Comparison of ENCODE assay signal across 8 cellular contexts in the genomic region with DNA sequence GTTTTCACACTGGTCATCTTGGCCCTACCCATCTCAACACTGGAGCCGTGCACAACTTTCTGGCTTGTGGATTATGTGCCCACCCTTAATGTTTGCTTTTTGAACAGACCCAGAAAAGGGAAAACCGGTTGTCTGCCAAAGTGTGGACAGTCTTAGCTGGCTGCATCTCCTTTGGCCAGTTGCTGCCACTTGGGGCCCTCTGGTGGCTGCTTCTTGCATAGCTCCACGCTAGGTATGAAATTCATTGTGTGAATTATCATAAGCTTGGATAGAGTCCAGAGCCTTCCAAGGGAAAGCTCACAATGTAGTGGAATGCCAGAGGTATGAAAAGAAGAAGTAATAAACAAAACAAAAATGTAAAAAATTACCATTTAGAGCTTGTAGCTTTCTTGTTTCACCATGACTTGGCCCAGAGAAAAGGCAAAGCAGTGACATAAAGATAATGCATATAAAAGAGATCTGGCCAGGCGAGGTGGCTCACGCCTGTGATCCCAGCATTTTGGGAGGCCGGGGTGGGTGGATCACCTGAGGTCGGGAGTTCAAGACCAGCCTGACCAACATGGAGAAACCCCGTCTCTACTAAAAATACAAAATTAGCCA. TPM values are rescaled to one million over a fixed set of nuclear protein-coding genes. Genes with fewer than 3 reads are reported as not detected.
DNase-seq lines count a peak whose midpoint lies in the region; ATAC-seq lines count a peak whose summit lies in the region.

No MANE protein-coding gene starts in this region.

- DNase-seq in DMS 273 (lab: John Stamatoyannopoulos, UW; ENCODE audit: unreplicated experiment): peak; percentile 86
- DNase-seq in RKO (ENCODE audit: low spot score): peak; percentile 73
- peak in 3 of 4 experiments; percentile 5 to 36 (median 16) for DNase-seq in activated naive CD4-positive, alpha-beta T cell (lab: John Stamatoyannopoulos, UW)
- peak; percentile 87 for DNase-seq in Right ventricle myocardium superior
- DNase-seq in pulmonary artery endothelial cell (ENCODE audit: low read depth, low spot score): peak; percentile 30

- ATAC-seq in GM19324 (IDR thresholded peaks at IDR 0.05; ENCODE audit: low FRiP score, unreplicated experiment) (peak; percentile 71), HG03460 (IDR thresholded peaks at IDR 0.05; ENCODE audit: unreplicated experiment) (peak; percentile 89), Right ventricle myocardium superior (ENCODE audit: poor library complexity) (peak; percentile 89), HG03097 (IDR thresholded peaks at IDR 0.05; ENCODE audit: low FRiP score, unreplicated experiment) (no peak)

- intact Hi-C loops in Right ventricle myocardium superior (cut with DNase I): no loop called here

RNA-seq across cellular contexts. Expression of a gene that starts 12.5 kb away (rescaled TPM):
- not detected for total RNA-seq in Right ventricle myocardium superior
- total RNA-seq in pulmonary artery endothelial cell: not detected in 2 replicates

RNA-seq across cellular contexts. Expression of a gene that starts 31.3 kb away (rescaled TPM):
- 1.2 TPM for total RNA-seq in Right ventricle myocardium superior
- not detected in 2 replicates for total RNA-seq in pulmonary artery endothelial cell

Comparison
In these comparisons a context has a peak if more than half of its experiments do, and no peak if none do; other contexts are left out.
1. DNase-seq: peak in every context shown above with its lines; median percentile 87 in Right ventricle myocardium superior; 86 in DMS 273; 73 in RKO; 30 in pulmonary artery endothelial cell; 16 in activated naive CD4-positive, alpha-beta T cell.